In genomic region chr2:104337869-104338268, GRCh38 we compare ENCODE assay signal across 31 cellular contexts.
"Had no signal": no experiment of that assay in that cellular context is flagged by ENCODE, and none has a peak within 500 bp of the region (broad histone marks: within the 10 kb centered on the region; RNA-seq: fewer than 3 reads in every experiment).

No MANE protein-coding gene starts in this region.

- H3K27ac Mint-ChIP-seq: activated B cell treated with CpG ODN at 0.5 μM for 24 hours; activated CD4-positive, alpha-beta memory T cell treated with anti-CD3 and anti-CD28 coated beads, Interleukin-2, amount 10 ng/mL, durations not matched to agents 7 days and 5 days; activated naive CD4-positive, alpha-beta T cell treated with anti-CD3 and anti-CD28 coated beads, Interleukin-2, amount 10 ng/mL, durations not matched to agents 7 days and 5 days; activated naive CD4-positive, alpha-beta T cell treated with anti-CD3 and anti-CD28 coated beads, Interleukin-2, amount 50 U/mL, for 72 hours; activated naive CD8-positive, alpha-beta T cell treated with anti-CD3 and anti-CD28 coated beads, Interleukin-2, amount 10 ng/mL, durations not matched to agents 7 days and 5 days; activated T-cell treated with anti-CD3 and anti-CD28 coated beads, Interleukin-2, amount 50 U/mL, for 24 hours; activated T-cell treated with anti-CD3 and anti-CD28 coated beads, Interleukin-2, amount 50 U/mL, for 72 hours; brain; endodermal cell; T-helper 17 cell; T-helper 2 cell treated with Interferon-gamma antibody and Interleukin-4, amounts not matched to agents 5 μg/mL and 100 μg/mL, for 36 hours had no signal

- DNase-seq: activated B cell treated with CpG ODN at 0.5 μM for 24 hours; activated CD4-positive, alpha-beta memory T cell treated with anti-CD3 and anti-CD28 coated beads, Interleukin-2, amount 10 ng/mL, durations not matched to agents 7 days and 5 days; activated CD4-positive, alpha-beta T cell treated with anti-CD3 and anti-CD28 coated beads for 48 hours; activated CD8-positive, alpha-beta memory T cell treated with anti-CD3 and anti-CD28 coated beads, Interleukin-2, amount 50 U/mL, for 48 hours; activated gamma-delta T cell; activated naive CD4-positive, alpha-beta T cell; activated naive CD4-positive, alpha-beta T cell treated with anti-CD3 and anti-CD28 coated beads, Interleukin-2, amount 10 ng/mL, durations not matched to agents 7 days and 5 days; activated naive CD8-positive, alpha-beta T cell treated with anti-CD3 and anti-CD28 coated beads, Interleukin-2, amount 10 ng/mL, durations not matched to agents 7 days and 5 days; activated T-cell treated with anti-CD3 and anti-CD28 coated beads for 4 hours; activated T-cell treated with anti-CD3 and anti-CD28 coated beads, Interleukin-2, amount 50 U/mL, for 24 hours; activated T-cell treated with anti-CD3 and anti-CD28 coated beads, Interleukin-2, amount 50 U/mL, for 72 hours; central memory CD4-positive, alpha-beta T cell; cerebellar nuclear complex; colonic mucosa; effector memory CD4-positive, alpha-beta T cell; endodermal cell; foreskin fibroblast; head of caudate nucleus; T-helper 1 cell; T-helper 17 cell; T1000; WERI-Rb-1 had no signal

- H3K4me3 Mint-ChIP-seq: activated B cell treated with CpG ODN at 0.5 μM for 24 hours; activated CD4-positive, alpha-beta memory T cell treated with anti-CD3 and anti-CD28 coated beads, Interleukin-2, amount 10 ng/mL, durations not matched to agents 7 days and 5 days; activated naive CD4-positive, alpha-beta T cell treated with anti-CD3 and anti-CD28 coated beads, Interleukin-2, amount 10 ng/mL, durations not matched to agents 7 days and 5 days; activated naive CD8-positive, alpha-beta T cell treated with anti-CD3 and anti-CD28 coated beads, Interleukin-2, amount 10 ng/mL, durations not matched to agents 7 days and 5 days; activated T-cell treated with anti-CD3 and anti-CD28 coated beads, Interleukin-2, amount 50 U/mL, for 24 hours; activated T-cell treated with anti-CD3 and anti-CD28 coated beads, Interleukin-2, amount 50 U/mL, for 72 hours; brain; endodermal cell; T-helper 17 cell; T-helper 2 cell treated with Interferon-gamma antibody and Interleukin-4, amounts not matched to agents 5 μg/mL and 100 μg/mL, for 36 hours had no signal

- H3K9me3 ChIP-seq: breast epithelium, colonic mucosa had no signal

- H3K27ac ChIP-seq: breast epithelium, cardiac muscle cell, colonic mucosa, WERI-Rb-1 had no signal

- ATAC-seq: activated CD4-positive, CD25-positive, alpha-beta regulatory T cell treated with anti-CD3 and anti-CD28 coated beads, Interleukin-2, amount 50 U/mL, for 24 hours; activated naive CD4-positive, alpha-beta T cell treated with anti-CD3 and anti-CD28 coated beads, Interleukin-2, amount 50 U/mL, for 72 hours; activated T-cell treated with anti-CD3 and anti-CD28 coated beads, Interleukin-2, amount 50 U/mL, for 72 hours; esophagus mucosa; T-helper 17 cell had no signal

- H3K9me3 Mint-ChIP-seq: activated B cell treated with CpG ODN at 0.5 μM for 24 hours; activated naive CD8-positive, alpha-beta T cell treated with anti-CD3 and anti-CD28 coated beads, Interleukin-2, amount 10 ng/mL, durations not matched to agents 7 days and 5 days; activated T-cell treated with anti-CD3 and anti-CD28 coated beads, Interleukin-2, amount 50 U/mL, for 24 hours; T-helper 2 cell treated with Interferon-gamma antibody and Interleukin-4, amounts not matched to agents 5 μg/mL and 100 μg/mL, for 36 hours had no signal

- H3K4me3 ChIP-seq: breast epithelium, cardiac muscle cell, colonic mucosa had no signal

- H3K4me1 Mint-ChIP-seq: activated B cell treated with CpG ODN at 0.5 μM for 24 hours; activated CD4-positive, alpha-beta memory T cell treated with anti-CD3 and anti-CD28 coated beads, Interleukin-2, amount 10 ng/mL, durations not matched to agents 7 days and 5 days; activated naive CD4-positive, alpha-beta T cell treated with anti-CD3 and anti-CD28 coated beads, Interleukin-2, amount 10 ng/mL, durations not matched to agents 7 days and 5 days; activated naive CD8-positive, alpha-beta T cell treated with anti-CD3 and anti-CD28 coated beads, Interleukin-2, amount 10 ng/mL, durations not matched to agents 7 days and 5 days; T-helper 17 cell had no signal

- H3K36me3 ChIP-seq: breast epithelium, cardiac muscle cell, colonic mucosa, WERI-Rb-1 had no signal

- H3K27me3 ChIP-seq: breast epithelium, cardiac muscle cell, colonic mucosa had no signal

- FAIRE-seq: astrocyte, frontal cortex had no signal

- H3K27me3 Mint-ChIP-seq: activated B cell treated with CpG ODN at 0.5 μM for 24 hours; activated CD4-positive, alpha-beta memory T cell treated with anti-CD3 and anti-CD28 coated beads, Interleukin-2, amount 10 ng/mL, durations not matched to agents 7 days and 5 days; activated naive CD4-positive, alpha-beta T cell treated with anti-CD3 and anti-CD28 coated beads, Interleukin-2, amount 10 ng/mL, durations not matched to agents 7 days and 5 days; activated naive CD8-positive, alpha-beta T cell treated with anti-CD3 and anti-CD28 coated beads, Interleukin-2, amount 10 ng/mL, durations not matched to agents 7 days and 5 days; activated T-cell treated with anti-CD3 and anti-CD28 coated beads, Interleukin-2, amount 50 U/mL, for 24 hours; T-helper 17 cell had no signal

- H3K4me1 ChIP-seq: breast epithelium, colonic mucosa had no signal

- H3K36me3 Mint-ChIP-seq: activated naive CD4-positive, alpha-beta T cell treated with anti-CD3 and anti-CD28 coated beads, Interleukin-2, amount 10 ng/mL, durations not matched to agents 7 days and 5 days; activated naive CD4-positive, alpha-beta T cell treated with anti-CD3 and anti-CD28 coated beads, Interleukin-2, amount 50 U/mL, for 72 hours; activated naive CD8-positive, alpha-beta T cell treated with anti-CD3 and anti-CD28 coated beads, Interleukin-2, amount 10 ng/mL, durations not matched to agents 7 days and 5 days; brain had no signal
